In genomic region chr19:2291185-2291751, GRCh38 we compare ENCODE assay signal across 10 cellular contexts. TPM values are rescaled to one million over a fixed set of nuclear protein-coding genes. Genes with fewer than 3 reads are reported as not detected.
DNase-seq lines count a peak whose midpoint lies in the region; ATAC-seq, FAIRE-seq and TF ChIP-seq lines count a peak whose summit lies in the region.
"Had no signal": no experiment of that assay in that cellular context is flagged by ENCODE, and none has a peak within 500 bp of the region (broad histone marks: within the 10 kb centered on the region; RNA-seq: fewer than 3 reads in every experiment).

No MANE protein-coding gene starts in this region.

- H3K4me3 ChIP-seq in astrocyte (ENCODE audit: insufficient read depth, low read depth, low read length): peak overlapping the region; percentile 5
- H3K4me3 ChIP-seq in ovary: no peak overlapping the region

- H3K36me3 Mint-ChIP-seq in astrocyte (ENCODE audit: low read depth, unreplicated experiment) (peaks cover 4% of the 10 kb centered on the region), mesothelial cell of epicardium (no peaks in the 10 kb centered on the region)

- H3K27ac Mint-ChIP-seq in astrocyte (ENCODE audit: unreplicated experiment) (no peak overlapping the region), mesothelial cell of epicardium (no peak overlapping the region)

- peak overlapping the region; percentile 69 for H3K4me2 ChIP-seq in astrocyte (ENCODE audit: low read length)

- WGBS in ovary, 3 donors: 0 to 5% (median 3%) methylated on average over 40 to 67 of the region's 67 CpGs

- FAIRE-seq in astrocyte (lab: Jason Lieb, UNC): no peak

- H3K27ac ChIP-seq in 22Rv1: peak overlapping the region; percentile 71
- no peak overlapping the region for H3K27ac ChIP-seq in astrocyte (ENCODE audit: low read depth, low read length)
- no peak overlapping the region for H3K27ac ChIP-seq in ovary

- TF ChIP-seq CTCF in 22Rv1 (IDR thresholded peaks at IDR 0.05) (no peak), astrocyte (IDR thresholded peaks at IDR 0.05; ENCODE audit: insufficient read depth, low read depth, low read length) (no peak), mesothelial cell of epicardium (IDR thresholded peaks at IDR 0.05; ENCODE audit: unreplicated experiment) (no peak), ovary (IDR thresholded peaks at IDR 0.05) (no peak)

- DNase-seq in ELF-1 (ENCODE audit: low read depth, low spot score) (peak; percentile 79), astrocyte (ENCODE audit: low read depth) (no peak), mesothelial cell of epicardium (ENCODE audit: low spot score in 2 of 2, unreplicated experiment in 2 of 2) (peak in 1 of 2 experiments; percentile 75), middle frontal gyrus (ENCODE audit: extremely low spot score, low spot score) (no peak), ovary (no peak)
- DNase-seq in effector CD4-positive, alpha-beta T cell: no peak

- H3K4me3 Mint-ChIP-seq in astrocyte (ENCODE audit: unreplicated experiment) (no peak overlapping the region), mesothelial cell of epicardium (peak overlapping the region; percentile 49)

- H3K4me1 Mint-ChIP-seq in astrocyte (ENCODE audit: low read depth, unreplicated experiment) (no peaks in the 10 kb centered on the region), mesothelial cell of epicardium (peaks cover 9% of the 10 kb centered on the region)

- H3K27me3 ChIP-seq in astrocyte (ENCODE audit: insufficient read depth, low read length) (peaks cover 54% of the 10 kb centered on the region), ovary (peaks cover 11% of the 10 kb centered on the region)

- H3K9me3 ChIP-seq in astrocyte (ENCODE audit: insufficient read depth, low read depth, low read length) (no peaks in the 10 kb centered on the region), ovary (no peaks in the 10 kb centered on the region)
- H3K9me3 ChIP-seq: body of pancreas had no signal

- TF ChIP-seq EP300 in ovary (IDR thresholded peaks at IDR 0.05): no peak

- peaks cover 15% of the 10 kb centered on the region for H3K4me1 ChIP-seq in astrocyte (ENCODE audit: insufficient read depth, low read length)
- peaks cover 12% of the 10 kb centered on the region for H3K4me1 ChIP-seq in ovary (ENCODE audit: insufficient read depth)

- H3K27me3 Mint-ChIP-seq in astrocyte (ENCODE audit: low read depth, unreplicated experiment) (peaks cover 62% of the 10 kb centered on the region), mesothelial cell of epicardium (ENCODE audit: low read depth) (peaks cover 89% of the 10 kb centered on the region)

- no peak overlapping the region for H3K9ac ChIP-seq in astrocyte (ENCODE audit: low read length)

- peaks cover 42% of the 10 kb centered on the region for H4K20me1 ChIP-seq in astrocyte (ENCODE audit: insufficient read depth, low read length)

- TF ChIP-seq POLR2A in ovary (IDR thresholded peaks at IDR 0.05): no peak

- H3K9me3 Mint-ChIP-seq in astrocyte (ENCODE audit: unreplicated experiment) (no peaks in the 10 kb centered on the region), mesothelial cell of epicardium (no peaks in the 10 kb centered on the region)

- peak overlapping the region; percentile 34 for H2AFZ ChIP-seq in astrocyte (ENCODE audit: low read depth, low read length)

- no peaks in the 10 kb centered on the region for H3K36me3 ChIP-seq in astrocyte (ENCODE audit: insufficient read depth, low read length)
- H3K36me3 ChIP-seq in ovary: no peaks in the 10 kb centered on the region

- intact Hi-C loops in ovary (cut with DNase I): no loop called here

- H3K79me2 ChIP-seq in astrocyte (ENCODE audit: insufficient read depth, low read length): no peaks in the 10 kb centered on the region

- no peak for ATAC-seq in HG03108 (IDR thresholded peaks at IDR 0.05; ENCODE audit: unreplicated experiment)

RNA-seq across cellular contexts. Expression of gene PEAK3, which starts 9.3 kb away (rescaled TPM):
- total RNA-seq in astrocyte (0.18 TPM in 1 of 2 replicates, not detected in the other), mesothelial cell of epicardium (0.11 TPM in 1 of 3 replicates, not detected in the others), ovary (under 1 TPM in 5 of 7 donors, not detected in 2; 0.11 to 0.62 (median 0.35) TPM)
- polyA plus RNA-seq in ovary: under 1 TPM in 1 of 2 donors, not detected in 1; 0.10 TPM

RNA-seq across cellular contexts. Expression of gene LINGO3, which starts 16.7 kb away (rescaled TPM):
- total RNA-seq in astrocyte (not detected in 2 replicates), mesothelial cell of epicardium (0.59 to 0.60 TPM (median 0.60 TPM) in 3 replicates), ovary (not detected)
- polyA plus RNA-seq in ovary: not detected
- total RNA-seq: body of pancreas, mesenteric fat pad had no signal

RNA-seq across cellular contexts. Expression of gene JSRP1, which starts 35.1 kb away (rescaled TPM):
- total RNA-seq in astrocyte (0.36 and 1.3 TPM in 2 replicates), mesothelial cell of epicardium (0.80 TPM in 1 of 3 replicates, not detected in the others), ovary (under 1 TPM in 4 of 7 donors, not detected in 3; 0.30 to 0.92 (median 0.41) TPM)
- polyA plus RNA-seq in ovary: under 1 TPM in 1 of 2 donors, not detected in 1; 0.31 TPM
- total RNA-seq: body of pancreas, mesenteric fat pad had no signal

RNA-seq across cellular contexts. Expression of gene LSM7, which starts 37.1 kb away (rescaled TPM):
- total RNA-seq in astrocyte (91.4 and 97.6 TPM in 2 replicates), mesothelial cell of epicardium (141 to 149 TPM (median 142 TPM) in 3 replicates), ovary (100 to 1,000 TPM in 2 of 7 donors, 10 to 100 TPM in 5; 59.4 to 159 (median 79.6) TPM)
- polyA plus RNA-seq in ovary: 100 to 1,000 TPM in 1 of 2 donors, 10 to 100 TPM in 1; 31.8 to 196 TPM

RNA-seq across cellular contexts. Expression of gene SPPL2B, which starts 37.2 kb away (rescaled TPM):
- 52.2 and 55.4 TPM in 2 replicates for total RNA-seq in astrocyte
- total RNA-seq in mesothelial cell of epicardium: 189 to 202 TPM (median 196 TPM) in 3 replicates
- 10 to 100 TPM; 33.5 to 66.6 (median 48.6) TPM for total RNA-seq in ovary
- polyA plus RNA-seq in ovary: 10 to 100 TPM in 1 of 2 donors, 1 to 10 TPM in 1; 1.5 to 39.7 TPM
